ENCODE assay signal across 1 cellular context in genomic region chr3:89108154-89108553, GRCh38.
TF ChIP-seq lines count a peak whose summit lies in the region.

No MANE protein-coding gene starts in this region.

TF ChIP-seq in IMR-90, 13 proteins besides CTCF, POLR2A, EP300 and RAD21 (continued from another document):
- TF ChIP-seq USF2 (IDR thresholded peaks at IDR 0.05; ENCODE audit: low read depth, low read length) (no peak), MXI1 (IDR thresholded peaks at IDR 0.05; ENCODE audit: borderline replicate concordance, low read depth, low read length) (no peak), FOS (IDR thresholded peaks at IDR 0.05; ENCODE audit: low read depth, low read length) (no peak), BHLHE40 (IDR thresholded peaks at IDR 0.05; ENCODE audit: low read depth, low read length) (no peak), MAFK (IDR thresholded peaks at IDR 0.05; ENCODE audit: low read depth, low read length) (no peak), ELK1 (IDR thresholded peaks at IDR 0.05; ENCODE audit: borderline replicate concordance, low read depth, low read length) (no peak), RCOR1 (IDR thresholded peaks at IDR 0.05; ENCODE audit: insufficient replicate concordance, low read length) (no peak), CEBPB (IDR thresholded peaks at IDR 0.05; ENCODE audit: low read depth, low read length) (no peak), NFE2L2 (IDR thresholded peaks at IDR 0.05; ENCODE audit: low read depth, low read length) (no peak)
